13 cellular contexts compared by ENCODE assay signal in genomic region chr22:22900527-22901205, GRCh38. TPM values are rescaled to one million over a fixed set of nuclear protein-coding genes. Genes with fewer than 3 reads are reported as not detected.
DNase-seq lines count a peak whose midpoint lies in the region; ATAC-seq, FAIRE-seq and TF ChIP-seq lines count a peak whose summit lies in the region.
"Not testable (repeated sequence)": the region's sequence is repeated elsewhere in the genome, so short reads cannot be mapped to it uniquely, and the experiment has no call there.
"Had no signal": no experiment of that assay in that cellular context is flagged by ENCODE, and none has a peak within 500 bp of the region (broad histone marks: within the 10 kb centered on the region; RNA-seq: fewer than 3 reads in every experiment).

No MANE protein-coding gene starts in this region.

- in situ Hi-C loops in K562 (cut with MboI), result not testable (repeated sequence)

- not testable (repeated sequence) for H3K9me2 ChIP-seq in SU-DHL-6 (replicated peaks; ENCODE audit: insufficient read depth, low read length)

- not testable (repeated sequence) for FAIRE-seq in K562 (lab: Jason Lieb, UNC)

- H3K4me1 Mint-ChIP-seq in memory B cell, result peaks cover 42% of the 10 kb centered on the region

- H3K9me1 ChIP-seq in K562 (ENCODE audit: control insufficient read depth, insufficient read depth, low read length), result not testable (repeated sequence)

- peaks cover 42 to 94% (median 92%) of the 10 kb centered on the region in 10 experiments for H3K4me1 ChIP-seq in BLaER1 treated with 17β-estradiol and CSF1 and Interleukin-3, amounts not matched to agents 10 nM and 100 nM
- not testable (repeated sequence) for H3K4me1 ChIP-seq in K562 (replicated peaks in 1 of 2; ENCODE audit: control insufficient read depth in 2 of 2, insufficient read depth in 2 of 2, low read length in 2 of 2)
- H3K4me1 ChIP-seq in spleen, result peaks cover 0 to 51% (median 0%) of the 10 kb centered on the region in 6 donors

- peaks cover 0 to 26% (median 0%) of the 10 kb centered on the region in 11 experiments; a peak in 5 of 22 replicates for H3K36me3 ChIP-seq in BLaER1 treated with 17β-estradiol and CSF1 and Interleukin-3, amounts not matched to agents 10 nM and 100 nM
- not testable (repeated sequence) for H3K36me3 ChIP-seq in SU-DHL-6 (ENCODE audit: low read length); K562 (ENCODE audit: control insufficient read depth, insufficient read depth, low read length); spleen

- H2AFZ ChIP-seq in SU-DHL-6 (ENCODE audit: low read depth, low read length, severe bottlenecking); K562 (ENCODE audit: low read depth, low read length): not testable (repeated sequence)

- CTCF ChIA-PET in K562 (lab: Yijun Ruan, JAX; ENCODE audit: low intra/inter-chr PET ratio), result not testable (repeated sequence)

- H3K27me3 ChIP-seq in BLaER1 treated with 17β-estradiol and CSF1 and Interleukin-3, amounts not matched to agents 10 nM and 100 nM; SU-DHL-6 (ENCODE audit: low read length); spleen (replicated peaks in 1 of 7): not testable (repeated sequence)
- H3K27me3 ChIP-seq in K562 (ENCODE audit: control insufficient read depth in 2 of 2, insufficient read depth in 2 of 2, low read length in 2 of 2), result peaks cover 20 to 40% of the 10 kb centered on the region in 2 experiments; a peak in 3 of 5 replicates

- H4K20me1 ChIP-seq in BLaER1 treated with 17β-estradiol and CSF1 and Interleukin-3, amounts not matched to agents 10 nM and 100 nM, result peaks cover 0 to 50% (median 0%) of the 10 kb centered on the region in 11 experiments; a peak in 5 of 22 replicates
- not testable (repeated sequence) for H4K20me1 ChIP-seq in SU-DHL-6 (ENCODE audit: low read depth, low read length)
- H4K20me1 ChIP-seq in K562 (replicated peaks; ENCODE audit: control insufficient read depth, insufficient read depth, low read length), result peaks cover 47% of the 10 kb centered on the region

- TF ChIP-seq RAD21 in K562 (CRISPR knock-in tag; conservative IDR thresholded peaks at IDR 0.05 in 1 of 2, IDR thresholded peaks at IDR 0.05 in 1 of 2), result not testable (repeated sequence)

- H3K27ac Mint-ChIP-seq in memory B cell, result peak overlapping the region; percentile 20

- DNase-seq in NAMALWA (ENCODE audit: low spot score) (peak; percentile 26), spleen (peak; percentile 54)
- DNase-seq in K562 (ENCODE audit: extremely low read depth in 1 of 4, low spot score in 3 of 4); memory B cell (ENCODE audit: low spot score in 2 of 2): not testable (repeated sequence)

- H3K27me3 Mint-ChIP-seq in memory B cell, result not testable (repeated sequence)

- not testable (repeated sequence) for H3K9me3 ChIP-seq in BLaER1 treated with 17β-estradiol and CSF1 and Interleukin-3, amounts not matched to agents 10 nM and 100 nM (replicated peaks in 1 of 11); SU-DHL-6 (ENCODE audit: insufficient read depth, low read length); K562 (replicated peaks; ENCODE audit: control insufficient read depth, insufficient read depth, low read depth, low read length); spleen

- peak overlapping the region in 1 of 10 experiments; percentile 8; a peak in 1 of 20 replicates for H3K4me3 ChIP-seq in BLaER1 treated with 17β-estradiol and CSF1 and Interleukin-3, amounts not matched to agents 10 nM and 100 nM
- peak overlapping the region; percentile 43 for H3K4me3 ChIP-seq in GM12875 (ENCODE audit: low read depth, low read length)
- H3K4me3 ChIP-seq in SU-DHL-6 (ENCODE audit: insufficient read depth, low read length, poor library complexity, severe bottlenecking); K562: not testable (repeated sequence)
- peak overlapping the region in 3 of 8 donors; percentile 18 to 52 (median 21) for H3K4me3 ChIP-seq in spleen

- intact Hi-C loops in K562 (cut with micrococcal nuclease); spleen (cut with DNase I; ENCODE audit: low total_unique reads): not testable (repeated sequence)

- peaks cover 53% of the 10 kb centered on the region for H3K79me2 ChIP-seq in SU-DHL-6 (ENCODE audit: insufficient read depth, low read length)
- H3K79me2 ChIP-seq in K562 (ENCODE audit: control insufficient read depth, insufficient read depth, low read length), result not testable (repeated sequence)

- TF ChIP-seq EP300 in K562 (IDR thresholded peaks at IDR 0.05; ENCODE audit: low read length), result not testable (repeated sequence)

- POLR2A ChIA-PET in K562 (lab: Yijun Ruan, JAX), result interaction anchor here (3.3 kb wide), 1 partner anchor 16 kb away, joined by 30 read pairs; no protein-coding TSS in a partner anchor

- peak overlapping the region in 4 of 11 experiments; percentile 43 to 55 (median 54); a peak in 3 of 22 replicates for H3K9ac ChIP-seq in BLaER1 treated with 17β-estradiol and CSF1 and Interleukin-3, amounts not matched to agents 10 nM and 100 nM
- H3K9ac ChIP-seq in SU-DHL-6 (ENCODE audit: low read length); K562 (ENCODE audit: insufficient read depth in 1 of 2, low read depth in 2 of 2, low read length in 2 of 2): not testable (repeated sequence)

- peak; percentile 23 for ATAC-seq in K562
- ATAC-seq in memory B cell (ENCODE audit: low read depth), result not testable (repeated sequence)

- TF ChIP-seq CTCF in GM12875 (IDR thresholded peaks at IDR 0.05; ENCODE audit: borderline replicate concordance, insufficient read depth, low read depth, low read length); SU-DHL-6 (IDR thresholded peaks at IDR 0.05; ENCODE audit: insufficient read depth, low read length, poor library complexity, severe bottlenecking); K562 (IDR thresholded peaks at IDR 0.05 in 2 of 3, conservative IDR thresholded peaks at IDR 0.05 in 1 of 3; ENCODE audit: insufficient read depth in 2 of 3, low read depth in 1 of 3, low read length in 3 of 3); spleen (IDR thresholded peaks at IDR 0.05 in 8 of 11, conservative IDR thresholded peaks at IDR 0.05 in 3 of 11): not testable (repeated sequence)

- peak overlapping the region; percentile 73 for H3K4me3 Mint-ChIP-seq in memory B cell

- H3K27ac ChIP-seq in BLaER1 treated with 17β-estradiol and CSF1 and Interleukin-3, amounts not matched to agents 10 nM and 100 nM, result peak overlapping the region in 4 of 11 experiments; percentile 41 to 67 (median 44); a peak in 6 of 22 replicates
- H3K27ac ChIP-seq in SU-DHL-6 (ENCODE audit: low read depth, low read length), result peak overlapping the region; percentile 88
- H3K27ac ChIP-seq in K562 (ENCODE audit: extremely low read depth, low read depth, low read length), result not testable (repeated sequence)
- H3K27ac ChIP-seq in spleen, result peak overlapping the region in 4 of 8 donors; percentile 27 to 67 (median 34)

- H3K36me3 Mint-ChIP-seq in memory B cell, result not testable (repeated sequence)

- H3F3A ChIP-seq in SU-DHL-6 (ENCODE audit: insufficient read depth), result peaks cover 79% of the 10 kb centered on the region

- TF ChIP-seq POLR2A in K562 (conservative IDR thresholded peaks at IDR 0.05); spleen (IDR thresholded peaks at IDR 0.05): not testable (repeated sequence)

- H3K4me2 ChIP-seq in BLaER1 treated with 17β-estradiol and CSF1 and Interleukin-3, amounts not matched to agents 10 nM and 100 nM, result peak overlapping the region in 9 of 11 experiments; percentile 29 to 75 (median 69); a peak in 15 of 22 replicates
- H3K4me2 ChIP-seq in SU-DHL-6 (ENCODE audit: low read depth, low read length, poor library complexity, severe bottlenecking); K562 (ENCODE audit: insufficient read depth, low read length): not testable (repeated sequence)

- H3K9me3 Mint-ChIP-seq in memory B cell, result not testable (repeated sequence)

- WGBS in K562 (ENCODE audit: insufficient coverage, low coverage, missing lambda C conversion rate), result under 1% methylated on average over 13 of the region's 16 CpGs
- WGBS in spleen, 5 donors, result 78 to 86% (median 81%) methylated on average over 3 to 13 of the region's 16 CpGs

- not testable (repeated sequence) for BruUV-seq in K562 (replicated peaks; lab: Mats Ljungman, UMichigan)

TF ChIP-seq in K562, 482 proteins besides CTCF, POLR2A, EP300 and RAD21 (continues in another document):
- 0 out of 2 replicates have a peak, but pooled peaks have one; percentile 49 for TF ChIP-seq HDAC6 (IDR thresholded peaks at IDR 0.05; ENCODE audit: low read depth, low read length)

RNA-seq across cellular contexts. Expression of gene IGLL5, which starts 13.1 kb away (rescaled TPM):
- total RNA-seq in K562 (2011; cell fraction: chromatin; rRNA removed; ENCODE audit: low replicate concordance), result not detected in 2 replicates
- not detected in 2 replicates for total RNA-seq in K562 (2011; cell fraction: nucleolus; rRNA removed)
- not detected in 2 replicates for total RNA-seq in K562 (2011; cell fraction: nucleoplasm; rRNA removed)
- total RNA-seq in K562 (2014; rRNA removed) (not detected in 2 replicates), K562 (2014; rRNA removed; fragmentation: Illumina TruSeq; extraction: Trizol) (not detected in 2 replicates), K562 (2015; rRNA removed; fragmentation: Illumina TruSeq; extraction: Trizol) (not detected in 2 replicates), K562 (2021) (not detected in 2 replicates), spleen (100 to 1,000 TPM in 5 of 7 donors, 10 to 100 TPM in 2; 55.9 to 720 (median 130) TPM)
- polyA plus RNA-seq in K562 (2011; rRNA removed) (not detected in 2 replicates), K562 (2014; fragmentation: Illumina TruSeq; extraction: Trizol) (not detected in 2 replicates), K562 (2014; fragmentation: Nextera tagmentation; extraction: Ambion mirVana) (not detected), K562 (2014; rRNA removed) (not detected in 2 replicates), spleen (100 to 1,000 TPM in 1 of 3 donors, 10 to 100 TPM in 2; 80.3 to 201 (median 93.0) TPM)
- polyA plus RNA-seq in K562 (2011; cell fraction: cytosol; rRNA removed), result not detected in 2 replicates
- polyA plus RNA-seq in K562 (2011; cell fraction: nucleus; rRNA removed), result not detected in 2 replicates
- polyA plus RNA-seq in K562 (2012), result not detected in 2 replicates
- polyA minus RNA-seq in K562 (2011; rRNA and poly(A)+ RNA removed), result not detected in 2 replicates
- polyA minus RNA-seq in K562 (2011; cell fraction: cytosol; rRNA and poly(A)+ RNA removed), result not detected in 2 replicates
- polyA minus RNA-seq in K562 (2011; cell fraction: nucleus; rRNA and poly(A)+ RNA removed), result not detected in 2 replicates
- total RNA-seq: A172; Caco-2; CD8-positive, alpha-beta memory T cell; H4; HFFc6; HT1080 had no signal
- polyA plus RNA-seq: CD8-positive, alpha-beta memory T cell had no signal

Comparison
In these comparisons a context has a peak if more than half of its experiments do, and no peak if none do; other contexts are left out.
1. RNA of gene IGLL5, which starts 13.1 kb away (total RNA-seq): 55.9 to 720 TPM in spleen; not detected in K562; every median in the first group is over 10 times any median in the second.